Comparison of ENCODE assay signal across 8 cellular contexts in genomic region chr12:12356467-12356885, GRCh38. TPM values are rescaled to one million over a fixed set of nuclear protein-coding genes. Genes with fewer than 3 reads are reported as not detected.
A peak's percentile ranks its signal among the peaks of the same experiment; 100 is the strongest.
DNase-seq lines count a peak whose midpoint lies in the region; ATAC-seq, FAIRE-seq and TF ChIP-seq lines count a peak whose summit lies in the region.

No MANE protein-coding gene starts in this region.

- H3K27me3 ChIP-seq in IMR-90 (ENCODE audit: control insufficient read depth, insufficient read depth, low read length): no peaks in the 10 kb centered on the region
- H3K27me3 ChIP-seq in mucosa of stomach (ENCODE audit: control insufficient read depth, insufficient read depth, low read length): no peaks in the 10 kb centered on the region

- H2AFZ ChIP-seq in IMR-90 (replicated peaks; ENCODE audit: low read length, poor library complexity): peak overlapping the region; percentile 98

- CTCF ChIA-PET in A549 (lab: Yijun Ruan, JAX): interaction anchor here (0.9 to 3.2 kb wide), 10 partner anchors 10 to 303 kb away, joined by 3 to 19 read pairs (median 6); no protein-coding TSS in a partner anchor
- CTCF ChIA-PET in IMR-90 (lab: Yijun Ruan, JAX): interaction anchor here (0.6 to 1.1 kb wide), 3 partner anchors 20 to 817 kb away, joined by 3 read pairs; no protein-coding TSS in a partner anchor

- H4K91ac ChIP-seq in IMR-90 (ENCODE audit: insufficient read depth, low read depth, low read length): peak overlapping the region; percentile 95

- no peaks in the 10 kb centered on the region for H4K20me1 ChIP-seq in IMR-90 (ENCODE audit: insufficient read depth, low read length)

- H3K14ac ChIP-seq in IMR-90 (replicated peaks; ENCODE audit: low read depth, low read length): peak overlapping the region; percentile 84; the same call in 1 of the 2 replicates

- peak overlapping the region; percentile 86 to 99 for H4K8ac ChIP-seq in IMR-90 (ENCODE audit: low read depth in 2 of 2, low read length in 2 of 2)

- H3K4me1 ChIP-seq in A549 (peaks cover 14% of the 10 kb centered on the region), IMR-90 (ENCODE audit: control insufficient read depth, insufficient read depth, low read length) (no peaks in the 10 kb centered on the region; the same call in 1 of the 2 replicates), mucosa of stomach (ENCODE audit: control insufficient read depth, insufficient read depth, low read length) (peaks cover 15% of the 10 kb centered on the region)

- H3K36me3 ChIP-seq in IMR-90 (ENCODE audit: control insufficient read depth, insufficient read depth, low read length) (no peaks in the 10 kb centered on the region), mucosa of stomach (ENCODE audit: control insufficient read depth, insufficient read depth, low read length) (no peaks in the 10 kb centered on the region)

- H3K4me2 ChIP-seq in A549: peak overlapping the region; percentile 92
- H3K4me2 ChIP-seq in IMR-90 (ENCODE audit: low read depth, low read length): peak overlapping the region; percentile 93

- H3K4ac ChIP-seq in IMR-90 (ENCODE audit: low read depth, low read length): peak overlapping the region; percentile 78

- no peak for TF ChIP-seq EP300 in A549 (IDR thresholded peaks at IDR 0.05)

- DNase-seq in A549 (ENCODE audit: low read depth in 1 of 2, low spot score in 1 of 2) (no peak), IMR-90 (no peak), cardiac fibroblast (ENCODE audit: low read depth in 2 of 2) (no peak), left colon (no peak), SW480 (ENCODE audit: low spot score) (no peak), G401 (ENCODE audit: low spot score) (no peak)

- H3K23ac ChIP-seq in IMR-90 (ENCODE audit: low read depth, low read length): peak overlapping the region; percentile 54; the same call in 1 of the 2 replicates

- no peaks in the 10 kb centered on the region for H3K9me3 ChIP-seq in A549
- no peaks in the 10 kb centered on the region for H3K9me3 ChIP-seq in IMR-90 (ENCODE audit: control insufficient read depth, insufficient read depth, low read length)
- H3K9me3 ChIP-seq in mucosa of stomach (ENCODE audit: control insufficient read depth, low read length): no peaks in the 10 kb centered on the region

- no peak for TF ChIP-seq POLR2A in A549 (IDR thresholded peaks at IDR 0.05; ENCODE audit: low read length)
- TF ChIP-seq POLR2A in IMR-90 (IDR thresholded peaks at IDR 0.05; ENCODE audit: low read depth, low read length): no peak

- H2BK15ac ChIP-seq in IMR-90 (ENCODE audit: low read depth, low read length): peak overlapping the region; percentile 85

- H3K9ac ChIP-seq in IMR-90 (ENCODE audit: low read depth, low read length) (peak overlapping the region; percentile 49), mucosa of stomach (ENCODE audit: low read length) (peak overlapping the region; percentile 90)

- peak overlapping the region; percentile 62 for H2BK5ac ChIP-seq in IMR-90 (ENCODE audit: low read depth, low read length, poor library complexity, severe bottlenecking)

- H2BK120ac ChIP-seq in IMR-90 (ENCODE audit: low read depth, low read length): peak overlapping the region; percentile 85; the same call in 1 of the 2 replicates

- H3K56ac ChIP-seq in IMR-90 (ENCODE audit: extremely low read depth, insufficient read depth, low read length): peak overlapping the region; percentile 35

- WGBS in A549 (ENCODE audit: missing lambda C conversion rate): 23% methylated on average over 5 of the region's 5 CpGs
- no CpG with 5 or more reads among the region's 5 CpGs for WGBS in IMR-90 (ENCODE audit: extremely low coverage in 2 of 2, insufficient read length in 1 of 2), 2 experiments

- dilution Hi-C loops in IMR-90 (cut with HindIII; ENCODE audit: low sequenced_read_pairs, unreplicated experiment): no loop called here

- H2AK9ac ChIP-seq in IMR-90 (replicated peaks; ENCODE audit: low read depth, low read length, poor library complexity): no peak overlapping the region

- peak overlapping the region; percentile 94 for H3K18ac ChIP-seq in IMR-90 (ENCODE audit: low read depth, low read length)

- peak overlapping the region; percentile 99 for H4K5ac ChIP-seq in IMR-90 (ENCODE audit: low read depth, low read length)

- peaks cover 24 to 34% of the 10 kb centered on the region in 2 experiments for H3K79me1 ChIP-seq in IMR-90 (ENCODE audit: low read depth in 1 of 2, low read length in 2 of 2)

- no peak for TF ChIP-seq CTCF in A549 (IDR thresholded peaks at IDR 0.05)
- TF ChIP-seq CTCF in IMR-90 (conservative IDR thresholded peaks at IDR 0.05; ENCODE audit: low read depth, low read length): no peak
- TF ChIP-seq CTCF in cardiac fibroblast (IDR thresholded peaks at IDR 0.05; ENCODE audit: low read depth, low read length): no peak

- intact Hi-C loops in IMR-90 (cut with micrococcal nuclease) (no loop called here), left colon (cut with DNase I, micrococcal nuclease) (no loop called here)

- in situ Hi-C loops in IMR-90 (cut with MboI; ENCODE audit: low sequenced_read_pairs): no loop called here
- in situ Hi-C loops in G401 (cut with HindIII; ENCODE audit: low sequenced_read_pairs): no loop called here

- H3K27ac ChIP-seq in A549 (peak overlapping the region; percentile 88 to 94), IMR-90 (ENCODE audit: insufficient read depth, low read length) (peak overlapping the region; percentile 9; the same call in 1 of the 2 replicates)

- TF ChIP-seq RAD21 in A549 (conservative IDR thresholded peaks at IDR 0.05 in 1 of 2, IDR thresholded peaks at IDR 0.05 in 1 of 2): no peak
- TF ChIP-seq RAD21 in IMR-90 (IDR thresholded peaks at IDR 0.05; ENCODE audit: low read length): no peak

- peak overlapping the region; percentile 28; the same call in 1 of the 2 replicates for H2BK20ac ChIP-seq in IMR-90 (ENCODE audit: low read depth, low read length)

- H3K9me1 ChIP-seq in IMR-90 (ENCODE audit: insufficient read depth, low read length): peaks cover 3% of the 10 kb centered on the region; the same call in 1 of the 2 replicates

- H3K4me3 ChIP-seq in A549 (peak overlapping the region; percentile 73), IMR-90 (ENCODE audit: insufficient read depth, low read depth, low read length) (peak overlapping the region; percentile 74), cardiac fibroblast (replicated peaks in 1 of 2; ENCODE audit: low read depth in 2 of 2, low read length in 2 of 2) (peak overlapping the region; percentile 72 to 93), mucosa of stomach (ENCODE audit: low read length) (peak overlapping the region; percentile 33)

- no TSS peak for BruUV-seq in IMR-90 (replicated peaks; lab: Mats Ljungman, UMichigan)

- H2AK5ac ChIP-seq in IMR-90 (ENCODE audit: low read depth, low read length): no peak overlapping the region; the same call in none of the 2 replicates

- ATAC-seq in A549: no peak
- no peak for ATAC-seq in IMR-90 (ENCODE audit: low read depth)
- ATAC-seq in left colon: no peak
- no peak for ATAC-seq in GM21381 (IDR thresholded peaks at IDR 0.05; ENCODE audit: unreplicated experiment)

- FAIRE-seq in A549 (lab: Jason Lieb, UNC): no peak

- POLR2A ChIA-PET in A549 (lab: Yijun Ruan, JAX): interaction anchor here (0.6 to 1.6 kb wide), 11 partner anchors 9 to 1783 kb away, joined by 3 to 6 read pairs (median 4); partner anchors contain the start of genes CREBL2 and LRP6
- POLR2A ChIA-PET in IMR-90 (lab: Charles Lee; ENCODE audit: unreplicated experiment): no interaction called here

TF ChIP-seq in A549, 52 proteins besides CTCF, POLR2A, EP300 and RAD21:
- peak; percentile 73 for TF ChIP-seq KDM1A (IDR thresholded peaks at IDR 0.05; ENCODE audit: low read depth)
- TF ChIP-seq NPAS2 (CRISPR knock-in tag; IDR thresholded peaks at IDR 0.05; ENCODE audit: borderline replicate concordance): no peak
- 0 out of 2 replicates have a peak, but pooled peaks have one; percentile 47 for TF ChIP-seq HDAC2 (IDR thresholded peaks at IDR 0.05)
- no peak for TF ChIP-seq ZFP36 (IDR thresholded peaks at IDR 0.05; ENCODE audit: borderline replicate concordance, partially characterized antibody)
- TF ChIP-seq CHD4 (IDR thresholded peaks at IDR 0.05; ENCODE audit: borderline replicate concordance): peak; percentile 81; the same call in 1 of the 2 replicates
TF ChIP-seq in A549: peak in this region for 3.

TF ChIP-seq in IMR-90, 13 proteins besides CTCF, POLR2A, EP300 and RAD21:
- TF ChIP-seq BHLHE40 (IDR thresholded peaks at IDR 0.05; ENCODE audit: low read depth, low read length) (no peak), MAZ (IDR thresholded peaks at IDR 0.05; ENCODE audit: borderline replicate concordance, low read depth, low read length) (no peak)

RNA-seq across cellular contexts. Expression of gene BORCS5, which starts 0.4 kb away (rescaled TPM):
- polyA plus RNA-seq in A549 (2011; rRNA removed): 10.2 and 13.7 TPM in 2 replicates
- 15.0 and 17.7 TPM in 2 replicates for polyA plus RNA-seq in A549 (2012; cell fraction: cytosol; rRNA removed)
- polyA plus RNA-seq in A549 (2012; cell fraction: nucleus; rRNA removed): 22.1 and 29.4 TPM in 2 replicates
- 5.1 to 7.3 TPM (median 6.2 TPM) in 3 replicates for polyA plus RNA-seq in A549 (2017; fragmentation: RNase III; extraction: RNeasy Plus Mini Kit Qiagen cat#74134 plus additional on column Dnase treatment)
- 22.4 and 30.7 TPM in 2 replicates for polyA minus RNA-seq in A549 (2011; rRNA and poly(A)+ RNA removed)
- total RNA-seq in IMR-90 (2012; rRNA removed): 14.7 and 18.3 TPM in 2 replicates
- 12.2 and 14.4 TPM in 2 replicates for polyA plus RNA-seq in IMR-90 (2012; rRNA removed)
- 8.1 and 9.6 TPM in 2 replicates for polyA plus RNA-seq in IMR-90 (2012; cell fraction: cytosol; rRNA removed)
- polyA plus RNA-seq in IMR-90 (2012; cell fraction: nucleus; rRNA removed; ENCODE audit: low replicate concordance): 4.5 and 9.3 TPM in 2 replicates
- total RNA-seq in left colon: 10 to 100 TPM; 12.2 to 13.8 TPM
- total RNA-seq in G401 (2014; rRNA removed; shearing (Covaris generic)): 5.1 and 17.8 TPM in 2 replicates

RNA-seq across cellular contexts. Expression of gene MANSC1, which starts 6.4 kb away (rescaled TPM):
- polyA plus RNA-seq in A549 (2011; rRNA removed) (3.9 and 9.7 TPM in 2 replicates), A549 (2017; fragmentation: RNase III; extraction: RNeasy Plus Mini Kit Qiagen cat#74134 plus additional on column Dnase treatment) (3.7 to 4.4 TPM (median 3.8 TPM) in 3 replicates), IMR-90 (2012; rRNA removed) (1.9 and 2.2 TPM in 2 replicates)
- polyA plus RNA-seq in A549 (2012; cell fraction: cytosol; rRNA removed): 0.86 and 1.1 TPM in 2 replicates
- 0.47 and 0.86 TPM in 2 replicates for polyA plus RNA-seq in A549 (2012; cell fraction: nucleus; rRNA removed)
- 3.5 and 4.5 TPM in 2 replicates for polyA minus RNA-seq in A549 (2011; rRNA and poly(A)+ RNA removed)
- total RNA-seq in IMR-90 (2012; rRNA removed) (1.1 TPM in 2 replicates), left colon (10 to 100 TPM; 48.0 to 62.8 TPM)
- polyA plus RNA-seq in IMR-90 (2012; cell fraction: cytosol; rRNA removed): 1.6 and 2.0 TPM in 2 replicates
- 0.11 and 0.71 TPM in 2 replicates for polyA plus RNA-seq in IMR-90 (2012; cell fraction: nucleus; rRNA removed; ENCODE audit: low replicate concordance)
- 1.6 and 1.7 TPM in 2 replicates for total RNA-seq in G401 (2014; rRNA removed; shearing (Covaris generic))

Comparison
In these comparisons a context has a peak if more than half of its experiments do, and no peak if none do; other contexts are left out.
1. RNA of gene MANSC1, which starts 6.4 kb away (total RNA-seq): 48.0 to 62.8 TPM in left colon; 1.6 to 1.7 TPM in G401 and 1.1 TPM in IMR-90; every median in the first group is over 10 times any median in the second.
2. Peak in every context shown above with its lines, with median percentiles within 50 percentile points of each other: H3K4me3 ChIP-seq.